8 cellular contexts compared by ENCODE assay signal in the genomic region with DNA sequence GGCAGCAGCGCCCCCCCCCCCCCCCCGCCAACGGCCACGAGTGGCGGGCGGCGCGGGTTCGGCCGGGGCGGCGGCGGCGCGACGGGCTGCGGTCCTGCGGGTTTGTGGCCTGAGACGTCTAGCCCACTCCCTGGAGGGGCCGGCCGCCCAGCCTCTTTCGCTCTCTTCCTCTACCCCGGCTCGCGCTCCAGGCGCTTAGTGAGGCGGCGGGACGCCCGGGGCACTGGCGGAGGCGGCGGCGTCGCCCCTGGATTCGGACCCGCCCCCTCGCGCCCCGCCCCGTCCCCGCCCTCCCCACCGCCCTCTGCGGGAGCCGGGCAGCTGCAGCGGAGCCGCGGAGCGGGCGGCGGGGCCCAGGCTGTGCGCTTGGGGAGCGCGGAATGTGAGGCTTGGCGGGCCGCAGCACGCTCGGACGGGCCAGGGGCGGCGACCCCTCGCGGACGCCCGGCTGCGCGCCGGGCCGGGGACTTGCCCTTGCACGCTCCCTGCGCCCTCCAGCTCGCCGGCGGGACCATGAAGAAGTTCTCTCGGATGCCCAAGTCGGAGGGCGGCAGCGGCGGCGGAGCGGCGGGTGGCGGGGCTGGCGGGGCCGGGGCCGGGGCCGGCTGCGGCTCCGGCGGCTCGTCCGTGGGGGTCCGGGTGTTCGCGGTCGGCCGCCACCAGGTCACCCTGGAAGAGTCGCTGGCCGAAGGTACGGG. TPM values are rescaled to one million over a fixed set of nuclear protein-coding genes. Genes with fewer than 3 reads are reported as not detected.
DNase-seq lines count a peak whose midpoint lies in the region; ATAC-seq and TF ChIP-seq lines count a peak whose summit lies in the region.

A gene (plus strand): TSS at position 320 of the 698 bp plus-strand sequence. CDS start 194 bp downstream, at position 514.

- peak within 1 kb of the TSS; percentile 96 for H3K27ac Mint-ChIP-seq in activated naive CD8-positive, alpha-beta T cell treated with anti-CD3 and anti-CD28 coated beads for 36 hours

- peak within 1 kb of the TSS; percentile 2 for H3K9ac ChIP-seq in parathyroid adenoma

- H2AFZ ChIP-seq in parathyroid adenoma, result peak within 1 kb of the TSS; percentile 78

- peaks cover 33% of the 10 kb centered on the region for H3K4me1 Mint-ChIP-seq in activated naive CD8-positive, alpha-beta T cell treated with anti-CD3 and anti-CD28 coated beads for 36 hours

- TF ChIP-seq CTCF in parathyroid adenoma (IDR thresholded peaks at IDR 0.05) (no peak), tibial nerve (IDR thresholded peaks at IDR 0.05) (peak in 2 of 5 experiments; percentile 20 to 22)

- H3K27me3 ChIP-seq in parathyroid adenoma (ENCODE audit: control insufficient read depth, insufficient read depth, low read length), result no peaks in the 10 kb centered on the region
- no peaks in the 10 kb centered on the region for H3K27me3 ChIP-seq in tibial nerve

- no peaks in the 10 kb centered on the region for H3K9me3 Mint-ChIP-seq in activated naive CD8-positive, alpha-beta T cell treated with anti-CD3 and anti-CD28 coated beads for 36 hours

- peak within 1 kb of the TSS; percentile 94 for H3K4me2 ChIP-seq in parathyroid adenoma (ENCODE audit: low read length)

- H3K79me2 ChIP-seq in parathyroid adenoma, result no peaks in the 10 kb centered on the region

- intact Hi-C loops in head of caudate nucleus (cut with DNase I), result loop anchor here (2.0 to 10.0 kb wide), 4 partner anchors 71 to 951 kb away; no protein-coding TSS in a partner anchor

- peak within 1 kb of the TSS; percentile 96 for H3K4me3 ChIP-seq in parathyroid adenoma (ENCODE audit: low read depth, low read length)
- peak within 1 kb of the TSS; percentile 77 to 95 (median 87) for H3K4me3 ChIP-seq in tibial nerve

- ATAC-seq in GM21515 (IDR thresholded peaks at IDR 0.05; ENCODE audit: unreplicated experiment), result peak; percentile 71

- no peaks in the 10 kb centered on the region for H3K36me3 Mint-ChIP-seq in activated naive CD8-positive, alpha-beta T cell treated with anti-CD3 and anti-CD28 coated beads for 36 hours

- TF ChIP-seq EP300 in tibial nerve (IDR thresholded peaks at IDR 0.05), result no peak

- no peaks in the 10 kb centered on the region for H3K27me3 Mint-ChIP-seq in activated naive CD8-positive, alpha-beta T cell treated with anti-CD3 and anti-CD28 coated beads for 36 hours

- 0% methylated on average over 22 of the region's 100 CpGs; no CpG with 5 or more reads in 1 of the 2 donors for WGBS in tibial nerve, 2 donors

- no peaks in the 10 kb centered on the region for H3K36me3 ChIP-seq in parathyroid adenoma (ENCODE audit: control insufficient read depth, insufficient read depth, low read length)
- no peaks in the 10 kb centered on the region for H3K36me3 ChIP-seq in tibial nerve

- H3K4me3 Mint-ChIP-seq in activated naive CD8-positive, alpha-beta T cell treated with anti-CD3 and anti-CD28 coated beads for 36 hours, result peak within 1 kb of the TSS; percentile 92

- no peaks in the 10 kb centered on the region for H3K4me1 ChIP-seq in parathyroid adenoma
- H3K4me1 ChIP-seq in tibial nerve, result peaks cover 0 to 53% (median 10%) of the 10 kb centered on the region in 4 donors

- H3K27ac ChIP-seq in parathyroid adenoma (peak within 1 kb of the TSS; percentile 88), tibial nerve (peak within 1 kb of the TSS; percentile 97 to 100 (median 98))

- H3K9me3 ChIP-seq in parathyroid adenoma (ENCODE audit: control insufficient read depth, low read length) (no peaks in the 10 kb centered on the region), tibial nerve (no peaks in the 10 kb centered on the region)

- TF ChIP-seq POLR2A in tibial nerve (IDR thresholded peaks at IDR 0.05), result peak; percentile 64 to 65

- DNase-seq in EH (ENCODE audit: low read depth) (peak; percentile 83), HuH-7.5 (ENCODE audit: low spot score) (peak; percentile 63), SKM-1 treated with dmso at 0.1 percent for 144 hours (lab: John Stamatoyannopoulos, UW; ENCODE audit: unreplicated experiment) (peak; percentile 82), head of caudate nucleus (peak in 41 of 42 donors; percentile 26 to 90 (median 80)), tibial nerve (ENCODE audit: low spot score in 2 of 2) (peak; percentile 63 to 65)
- peak; percentile 81 for DNase-seq in activated naive CD8-positive, alpha-beta T cell treated with anti-CD3 and anti-CD28 coated beads for 36 hours

RNA-seq across cellular contexts. Expression of the gene that starts here (rescaled TPM):
- 10 to 100 TPM; 18.1 to 19.3 TPM for total RNA-seq in activated naive CD8-positive, alpha-beta T cell treated with anti-CD3 and anti-CD28 coated beads for 36 hours
- total RNA-seq in tibial nerve, result 10 to 100 TPM; 39.8 to 84.8 (median 67.0) TPM

Comparison
In these comparisons a context has a peak if more than half of its experiments do, and no peak if none do; other contexts are left out.
1. Peak in every context shown above with its lines: DNase-seq, ATAC-seq, H3K4me3 ChIP-seq and H3K27ac ChIP-seq.